In the genomic region with DNA sequence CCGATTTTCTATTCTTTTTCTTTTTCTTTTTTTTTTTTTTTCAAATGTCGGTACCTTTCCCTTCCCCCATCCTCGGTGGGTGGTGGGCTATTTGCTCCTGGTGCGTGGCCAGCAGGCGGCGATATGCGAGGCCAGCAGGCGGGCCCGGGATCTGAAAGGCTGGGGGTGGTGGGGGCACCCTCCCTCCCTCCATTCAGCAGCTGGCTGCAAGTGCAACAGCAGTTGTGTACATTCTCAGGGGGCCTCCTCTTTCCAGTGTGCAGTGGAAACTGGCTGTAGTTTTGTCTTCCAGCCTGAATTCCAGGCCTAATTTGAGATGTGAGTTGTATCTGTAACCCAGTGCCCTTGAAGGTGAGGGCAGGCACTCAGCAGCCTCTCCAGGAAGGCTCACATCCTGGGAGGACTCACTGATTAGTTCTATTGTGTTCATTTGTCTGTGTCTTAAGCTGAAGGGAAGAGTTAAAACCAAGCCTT, we compare ENCODE assay signal across 10 cellular contexts. TPM values are rescaled to one million over a fixed set of nuclear protein-coding genes. Genes with fewer than 3 reads are reported as not detected.
A peak's percentile ranks its signal among the peaks of the same experiment; 100 is the strongest.
DNase-seq lines count a peak whose midpoint lies in the region; ATAC-seq and TF ChIP-seq lines count a peak whose summit lies in the region.
"Had no signal": no experiment of that assay in that cellular context is flagged by ENCODE, and none has a peak within 500 bp of the region (broad histone marks: within the 10 kb centered on the region; RNA-seq: fewer than 3 reads in every experiment).

No MANE protein-coding gene starts in this region.

- peak overlapping the region; percentile 99 for H2BK5ac ChIP-seq in neuronal stem cell (ENCODE audit: low read length)

- H3K9ac ChIP-seq in DND-41 (ENCODE audit: low read depth, low read length) (no peak overlapping the region), KMS-11 (peak overlapping the region; percentile 78), duodenal mucosa (ENCODE audit: low read depth in 1 of 2, low read length in 2 of 2) (no peak overlapping the region), neuronal stem cell (ENCODE audit: low read depth, low read length, poor library complexity) (no peak overlapping the region)

- no peak overlapping the region for H2AK5ac ChIP-seq in neuronal stem cell (ENCODE audit: low read depth, low read length)

- no CpG with 5 or more reads among the region's 9 CpGs for WGBS in neuronal stem cell (ENCODE audit: extremely low coverage in 2 of 2, insufficient read length in 2 of 2, insufficient replicate concordance in 1 of 2), 2 donors
- WGBS in spleen, 5 donors, result 0 to 3% (median 1%) methylated on average over 7 to 9 of the region's 9 CpGs

- no peaks in the 10 kb centered on the region for H3K27me3 ChIP-seq in DND-41 (ENCODE audit: insufficient read depth, low read length, poor library complexity)
- H3K27me3 ChIP-seq in KMS-11 (ENCODE audit: insufficient read depth, low read depth), result no peaks in the 10 kb centered on the region
- peaks cover 0 to 13% of the 10 kb centered on the region in 2 donors for H3K27me3 ChIP-seq in duodenal mucosa (ENCODE audit: control insufficient read depth in 1 of 2, insufficient read depth in 2 of 2, low read length in 2 of 2)
- no peaks in the 10 kb centered on the region for H3K27me3 ChIP-seq in neuronal stem cell (ENCODE audit: control insufficient read depth in 3 of 3, insufficient read depth in 3 of 3, low read depth in 1 of 3, low read length in 3 of 3)
- H3K27me3 ChIP-seq in spleen (replicated peaks in 1 of 7), result peaks cover 0 to 72% (median 40%) of the 10 kb centered on the region in 7 donors

- no peak overlapping the region for H4K8ac ChIP-seq in neuronal stem cell (ENCODE audit: low read depth, low read length)

- intact Hi-C loops in spleen (cut with DNase I; ENCODE audit: low total_unique reads), result loop anchor here (10.0 kb wide), 1 partner anchor 561 kb away; no protein-coding TSS in a partner anchor

- no peak overlapping the region for H3K4ac ChIP-seq in neuronal stem cell (ENCODE audit: low read length)

- no peak overlapping the region for H2BK15ac ChIP-seq in neuronal stem cell (ENCODE audit: low read length)

- H4K91ac ChIP-seq in neuronal stem cell (ENCODE audit: low read depth, low read length, poor library complexity), result no peak overlapping the region

- no peak overlapping the region for H2BK120ac ChIP-seq in neuronal stem cell (ENCODE audit: low read depth, low read length)

- H3K9me3 ChIP-seq in DND-41 (ENCODE audit: insufficient read depth, low read length, severe bottlenecking) (no peaks in the 10 kb centered on the region), duodenal mucosa (ENCODE audit: control insufficient read depth in 1 of 2, low read length in 2 of 2) (no peaks in the 10 kb centered on the region), neuronal stem cell (replicated peaks in 1 of 2; ENCODE audit: control insufficient read depth in 2 of 2, insufficient read depth in 1 of 2, low read depth in 1 of 2, low read length in 2 of 2) (peaks cover 3 to 10% of the 10 kb centered on the region in 2 donors), spleen (no peaks in the 10 kb centered on the region)

- TF ChIP-seq POLR2A in spleen (IDR thresholded peaks at IDR 0.05), result no peak

- H3K27ac ChIP-seq in DND-41 (ENCODE audit: low read length) (no peak overlapping the region), KMS-11 (peak overlapping the region; percentile 59; the same call in 1 of the 2 replicates), duodenal mucosa (ENCODE audit: low read depth, low read length) (no peak overlapping the region), neuronal stem cell (replicated peaks; ENCODE audit: low read length) (peak overlapping the region; percentile 53), spleen (peak overlapping the region in 1 of 8 donors; percentile 8)
- H3K27ac ChIP-seq: epithelial cell of prostate had no signal

- H3K79me1 ChIP-seq in neuronal stem cell (ENCODE audit: low read depth, low read length), result peaks cover 2% of the 10 kb centered on the region

- H2AFZ ChIP-seq in DND-41 (ENCODE audit: low read depth, low read length) (no peak overlapping the region), KMS-11 (ENCODE audit: low read depth) (no peak overlapping the region), neuronal stem cell (ENCODE audit: low read length) (no peak overlapping the region)

- H3K79me2 ChIP-seq in DND-41 (ENCODE audit: insufficient read depth, low read length), result no peaks in the 10 kb centered on the region
- H3K79me2 ChIP-seq in KMS-11 (ENCODE audit: insufficient read depth, low read depth), result peaks cover 71% of the 10 kb centered on the region

- no peak overlapping the region for H3K14ac ChIP-seq in neuronal stem cell (ENCODE audit: low read length)

- H3K4me1 ChIP-seq in DND-41 (ENCODE audit: insufficient read depth, low read length) (peaks cover 8% of the 10 kb centered on the region), KMS-11 (ENCODE audit: low read depth, poor library complexity, severe bottlenecking) (peaks cover 20% of the 10 kb centered on the region), duodenal mucosa (ENCODE audit: control insufficient read depth in 1 of 2, insufficient read depth in 2 of 2, low read length in 2 of 2) (peaks cover 17 to 27% of the 10 kb centered on the region in 2 donors), neuronal stem cell (ENCODE audit: control insufficient read depth in 2 of 2, insufficient read depth in 1 of 2, low read depth in 1 of 2, low read length in 2 of 2) (peaks cover 15 to 17% of the 10 kb centered on the region in 2 donors), spleen (peaks cover 36 to 57% (median 45%) of the 10 kb centered on the region in 6 donors)

- H4K20me1 ChIP-seq in DND-41 (ENCODE audit: insufficient read depth, low read length), result no peaks in the 10 kb centered on the region
- H4K20me1 ChIP-seq in KMS-11 (ENCODE audit: insufficient read depth), result peaks cover 35% of the 10 kb centered on the region

- H3K4me3 ChIP-seq in DND-41 (ENCODE audit: low read depth in 1 of 2, low read length in 2 of 2), result no peak overlapping the region
- H3K4me3 ChIP-seq in KMS-11 (IDR thresholded peaks at IDR 0.05; ENCODE audit: insufficient read depth, low read depth, low read length), result peak overlapping the region; percentile 96
- peak overlapping the region; percentile 44 to 68 for H3K4me3 ChIP-seq in duodenal mucosa (ENCODE audit: low read depth in 1 of 2, low read length in 2 of 2)
- H3K4me3 ChIP-seq in neuronal stem cell (ENCODE audit: low read length in 2 of 2), result peak overlapping the region; percentile 92 to 94
- peak overlapping the region in 1 of 8 donors; percentile 50 for H3K4me3 ChIP-seq in spleen

- TF ChIP-seq CTCF in DND-41 (IDR thresholded peaks at IDR 0.05; ENCODE audit: borderline replicate concordance, extremely low read depth, low read length, poor library complexity, severe bottlenecking) (peak; percentile 5), KMS-11 (conservative IDR thresholded peaks at IDR 0.05; ENCODE audit: low read depth, low read length) (peak; percentile 83), spleen (IDR thresholded peaks at IDR 0.05 in 8 of 11, conservative IDR thresholded peaks at IDR 0.05 in 3 of 11) (peak in 3 of 11 experiments; percentile 17 to 33 (median 29))

- H3K36me3 ChIP-seq in DND-41 (ENCODE audit: insufficient read depth, low read length) (no peaks in the 10 kb centered on the region), KMS-11 (ENCODE audit: insufficient read depth) (peaks cover 29% of the 10 kb centered on the region; the same call in 1 of the 2 replicates), duodenal mucosa (ENCODE audit: control insufficient read depth in 1 of 2, insufficient read depth in 2 of 2, low read length in 2 of 2) (peaks cover 0 to 11% of the 10 kb centered on the region in 2 donors), neuronal stem cell (replicated peaks in 1 of 2; ENCODE audit: control insufficient read depth in 2 of 2, insufficient read depth in 2 of 2, low read length in 2 of 2) (peaks cover 19 to 64% of the 10 kb centered on the region in 2 donors), spleen (no peaks in the 10 kb centered on the region)

- H2BK12ac ChIP-seq in neuronal stem cell (ENCODE audit: low read length), result no peak overlapping the region

- DNase-seq in DND-41, result no peak
- DNase-seq in neuronal stem cell (ENCODE audit: low spot score), result peak; percentile 62
- no peak for DNase-seq in T-helper 2 cell
- no peak for DNase-seq in spleen

- H3K23ac ChIP-seq in neuronal stem cell (ENCODE audit: low read depth, low read length, poor library complexity), result no peak overlapping the region

- H3K4me2 ChIP-seq in DND-41 (ENCODE audit: insufficient read depth, low read length), result no peak overlapping the region
- peak overlapping the region; percentile 45 for H3K4me2 ChIP-seq in KMS-11
- H3K4me2 ChIP-seq in neuronal stem cell (ENCODE audit: insufficient read depth, low read length, poor library complexity, severe bottlenecking), result peak overlapping the region; percentile 72

- peak; percentile 33; the same call in 1 of the 3 replicates for ATAC-seq in DND-41 (ENCODE audit: insufficient read depth, low read depth)
- no peak for ATAC-seq in HG03571 (IDR thresholded peaks at IDR 0.05; ENCODE audit: unreplicated experiment)
- no peak for ATAC-seq in HG03565 (IDR thresholded peaks at IDR 0.05; ENCODE audit: unreplicated experiment)

- peak overlapping the region; percentile 20 for H3K18ac ChIP-seq in neuronal stem cell (ENCODE audit: low read length)

RNA-seq across cellular contexts. Expression of a gene that starts 3.1 kb away (rescaled TPM):
- polyA plus RNA-seq in neuronal stem cell (2013, experiment 1 of 2), result 43.3 TPM
- polyA plus RNA-seq in neuronal stem cell (2013, experiment 2 of 2), result 44.3 TPM
- total RNA-seq in spleen, result 1 to 10 TPM in 1 of 7 donors, under 1 TPM in 4, not detected in 2; 0.29 to 1.3 (median 0.58) TPM
- polyA plus RNA-seq in spleen, result under 1 TPM; 0.03 to 0.16 (median 0.15) TPM
- total RNA-seq: HT1080 had no signal

Comparison
In these comparisons a context has a peak if more than half of its experiments do, and no peak if none do; other contexts are left out.
1. H3K27ac ChIP-seq: peak in KMS-11 (single experiment) and neuronal stem cell (single experiment); none in DND-41 (single experiment) and duodenal mucosa (single experiment).
2. H3K4me3 ChIP-seq: peak in KMS-11 (single experiment), duodenal mucosa (2 of 2) and neuronal stem cell (2 of 2); none in DND-41 (0 of 2).